ENCODE assay signal across 1 cellular context in the genomic region with DNA sequence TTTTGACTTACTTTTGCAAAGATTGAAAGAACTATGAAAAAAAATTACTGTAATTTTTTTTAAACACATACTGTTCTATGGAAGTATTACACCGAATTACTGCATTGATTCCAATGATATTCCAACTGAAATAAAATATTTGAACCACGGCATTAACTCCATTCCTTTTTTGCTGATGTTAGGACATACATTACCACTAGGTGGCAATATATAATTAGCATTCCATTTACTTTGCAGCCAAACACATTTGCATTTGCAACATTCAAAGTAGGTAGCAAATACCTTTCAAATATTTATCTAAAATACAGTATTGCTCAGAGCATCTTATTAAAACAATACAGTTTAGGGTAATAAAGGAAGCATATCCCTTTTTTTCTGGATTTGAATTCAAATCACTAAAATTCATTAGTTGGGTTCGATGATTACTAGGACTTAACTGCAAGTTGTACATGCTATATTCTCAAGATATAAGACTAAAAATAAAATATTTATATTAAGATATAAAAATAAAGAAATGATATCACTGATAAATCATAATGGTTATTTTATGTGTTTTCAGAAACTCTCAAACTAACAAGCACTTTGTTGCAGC.
TF ChIP-seq lines count a peak whose summit lies in the region.

No MANE protein-coding gene starts in this region.

TF ChIP-seq in H1, 55 proteins besides CTCF, POLR2A, EP300 and RAD21 (continued from another document):
- TF ChIP-seq EZH2 (IDR thresholded peaks at IDR 0.05; ENCODE audit: low read depth, low read length, severe bottlenecking) (no peak), CHD7 (IDR thresholded peaks at IDR 0.05; ENCODE audit: insufficient replicate concordance, low read length) (peak; percentile 22), RFX5 (IDR thresholded peaks at IDR 0.05; ENCODE audit: borderline replicate concordance, low read depth, low read length) (no peak), MAFK (IDR thresholded peaks at IDR 0.05; ENCODE audit: low read depth, low read length) (0 out of 2 replicates have a peak, but pooled peaks have one; percentile 17)
